ENCODE assay signal across 2 cellular contexts in the genomic region with DNA sequence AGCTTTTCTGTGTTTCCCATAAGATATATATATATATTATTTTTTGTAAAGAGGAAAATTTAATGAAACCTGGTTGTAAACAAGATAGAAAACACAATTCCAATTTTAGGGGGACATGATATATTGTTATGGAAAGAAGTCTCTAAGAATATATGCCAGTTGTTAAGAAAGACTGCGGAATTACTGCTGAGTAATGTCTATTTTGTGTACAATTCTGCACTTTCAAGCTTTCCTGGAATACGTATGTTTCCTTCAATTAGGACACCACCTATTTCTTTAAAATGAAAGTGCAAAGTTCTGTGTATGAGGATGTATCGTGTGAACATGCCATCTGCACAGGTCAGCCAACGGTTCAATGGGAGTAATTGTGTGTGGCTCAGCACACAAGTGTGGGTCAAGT.
A peak's percentile ranks its signal among the peaks of the same experiment; 100 is the strongest.
TF ChIP-seq lines count a peak whose summit lies in the region.

No MANE protein-coding gene starts in this region.

TF ChIP-seq in HepG2, 621 proteins besides CTCF, POLR2A, EP300 and RAD21:
- TF ChIP-seq MAFF (IDR thresholded peaks at IDR 0.05; ENCODE audit: low read depth, low read length), result peak; percentile 59; the same call in 1 of the 2 replicates
- peak; percentile 37 to 79; a peak in 3 of 4 replicates for TF ChIP-seq MAFK (conservative IDR thresholded peaks at IDR 0.05 in 1 of 2, IDR thresholded peaks at IDR 0.05 in 1 of 2; ENCODE audit: low read length in 2 of 2)
- no peak for TF ChIP-seq ZNF672 (CRISPR knock-in tag; IDR thresholded peaks at IDR 0.05)

TF ChIP-seq in K562, 482 proteins besides CTCF, POLR2A, EP300 and RAD21:
- TF ChIP-seq, protein P1, sequence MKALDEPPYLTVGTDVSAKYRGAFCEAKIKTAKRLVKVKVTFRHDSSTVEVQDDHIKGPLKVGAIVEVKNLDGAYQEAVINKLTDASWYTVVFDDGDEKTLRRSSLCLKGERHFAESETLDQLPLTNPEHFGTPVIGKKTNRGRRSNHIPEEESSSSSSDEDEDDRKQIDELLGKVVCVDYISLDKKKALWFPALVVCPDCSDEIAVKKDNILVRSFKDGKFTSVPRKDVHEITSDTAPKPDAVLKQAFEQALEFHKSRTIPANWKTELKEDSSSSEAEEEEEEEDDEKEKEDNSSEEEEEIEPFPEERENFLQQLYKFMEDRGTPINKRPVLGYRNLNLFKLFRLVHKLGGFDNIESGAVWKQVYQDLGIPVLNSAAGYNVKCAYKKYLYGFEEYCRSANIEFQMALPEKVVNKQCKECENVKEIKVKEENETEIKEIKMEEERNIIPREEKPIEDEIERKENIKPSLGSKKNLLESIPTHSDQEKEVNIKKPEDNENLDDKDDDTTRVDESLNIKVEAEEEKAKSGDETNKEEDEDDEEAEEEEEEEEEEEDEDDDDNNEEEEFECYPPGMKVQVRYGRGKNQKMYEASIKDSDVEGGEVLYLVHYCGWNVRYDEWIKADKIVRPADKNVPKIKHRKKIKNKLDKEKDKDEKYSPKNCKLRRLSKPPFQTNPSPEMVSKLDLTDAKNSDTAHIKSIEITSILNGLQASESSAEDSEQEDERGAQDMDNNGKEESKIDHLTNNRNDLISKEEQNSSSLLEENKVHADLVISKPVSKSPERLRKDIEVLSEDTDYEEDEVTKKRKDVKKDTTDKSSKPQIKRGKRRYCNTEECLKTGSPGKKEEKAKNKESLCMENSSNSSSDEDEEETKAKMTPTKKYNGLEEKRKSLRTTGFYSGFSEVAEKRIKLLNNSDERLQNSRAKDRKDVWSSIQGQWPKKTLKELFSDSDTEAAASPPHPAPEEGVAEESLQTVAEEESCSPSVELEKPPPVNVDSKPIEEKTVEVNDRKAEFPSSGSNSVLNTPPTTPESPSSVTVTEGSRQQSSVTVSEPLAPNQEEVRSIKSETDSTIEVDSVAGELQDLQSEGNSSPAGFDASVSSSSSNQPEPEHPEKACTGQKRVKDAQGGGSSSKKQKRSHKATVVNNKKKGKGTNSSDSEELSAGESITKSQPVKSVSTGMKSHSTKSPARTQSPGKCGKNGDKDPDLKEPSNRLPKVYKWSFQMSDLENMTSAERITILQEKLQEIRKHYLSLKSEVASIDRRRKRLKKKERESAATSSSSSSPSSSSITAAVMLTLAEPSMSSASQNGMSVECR (CRISPR knock-in tag; IDR thresholded peaks at IDR 0.05), result no peak
- TF ChIP-seq NR4A1 (CRISPR knock-in tag; IDR thresholded peaks at IDR 0.05) (no peak), NR4A1 (tag; IDR thresholded peaks at IDR 0.05) (no peak), ZNF316 (IDR thresholded peaks at IDR 0.05) (peak; percentile 41; the same call in 1 of the 2 replicates), POLR2G (IDR thresholded peaks at IDR 0.05; ENCODE audit: low read depth, low read length) (no peak), BRF1 (IDR thresholded peaks at IDR 0.05; ENCODE audit: borderline replicate concordance, extremely low read depth, insufficient read length) (no peak)
TF ChIP-seq in K562: peak in this region for 1.
